ENCODE assay signal across 25 cellular contexts in genomic region chr14:64249363-64249762, GRCh38. TPM values are rescaled to one million over a fixed set of nuclear protein-coding genes. Genes with fewer than 3 reads are reported as not detected.
A peak's percentile ranks its signal among the peaks of the same experiment; 100 is the strongest.
DNase-seq lines count a peak whose midpoint lies in the region; ATAC-seq, FAIRE-seq and TF ChIP-seq lines count a peak whose summit lies in the region.
"Had no signal": no experiment of that assay in that cellular context is flagged by ENCODE, and none has a peak within 500 bp of the region (broad histone marks: within the 10 kb centered on the region; RNA-seq: fewer than 3 reads in every experiment).

No MANE protein-coding gene starts in this region.

- H3K9ac ChIP-seq in endodermal cell (ENCODE audit: extremely low read depth, low read length, poor library complexity, severe bottlenecking): no peak overlapping the region
- H3K9ac ChIP-seq: BLaER1 had no signal

- H3K9me3 Mint-ChIP-seq in endodermal cell: no peaks in the 10 kb centered on the region
- H3K9me3 Mint-ChIP-seq: CD8-positive, alpha-beta T cell; HFFc6 had no signal

- no peak overlapping the region for H3K4me3 ChIP-seq in endodermal cell (ENCODE audit: low read length)
- H3K4me3 ChIP-seq in fibroblast of the aortic adventitia (ENCODE audit: low read depth, low read length): no peak overlapping the region
- no peak overlapping the region for H3K4me3 ChIP-seq in pancreas
- H3K4me3 ChIP-seq in vagina: no peak overlapping the region
- H3K4me3 ChIP-seq: BLaER1, GM12878, HAP-1 had no signal

- no peaks in the 10 kb centered on the region for H3K4me1 Mint-ChIP-seq in endodermal cell
- H3K4me1 Mint-ChIP-seq: B cell; CD4-positive, CD25-positive, alpha-beta regulatory T cell had no signal

- no peak for FAIRE-seq in pancreas (lab: Jason Lieb, UNC)
- FAIRE-seq in HTR-8/SVneo (lab: Jason Lieb, UNC): no peak
- FAIRE-seq: A204.1, D721Med, GM12878, H54 had no signal

- intact Hi-C loops in pancreas (cut with DNase I): no loop called here
- intact Hi-C loops in vagina (cut with DNase I): no loop called here

- peak; percentile 17 for DNase-seq in COLO829 (ENCODE audit: low spot score)
- peak; percentile 3 for DNase-seq in endodermal cell
- peak; percentile 37 for DNase-seq in fibroblast of the aortic adventitia (ENCODE audit: low read depth)
- DNase-seq in pancreas: peak in 1 of 6 donors; percentile 43
- DNase-seq in OCI-M1 (lab: John Stamatoyannopoulos, UW): no peak
- DNase-seq in HTR-8/SVneo (ENCODE audit: insufficient read length, low spot score): no peak
- no peak for DNase-seq in NK-92 (lab: John Stamatoyannopoulos, UW; ENCODE audit: unreplicated experiment)
- DNase-seq in vagina (ENCODE audit: extremely low spot score in 2 of 2): no peak
- DNase-seq: CD4-positive, CD25-positive, alpha-beta regulatory T cell; CD8-positive, alpha-beta T cell; DMS 273 treated with DMSO at 0.1 percent for 48 hours; DMS79; EL; GDM1; GOT3; HFFc6 had no signal

- H3K27me3 Mint-ChIP-seq in endodermal cell (ENCODE audit: insufficient read depth): no peaks in the 10 kb centered on the region
- H3K27me3 Mint-ChIP-seq: B cell had no signal

- H3K27ac Mint-ChIP-seq in endodermal cell: no peak overlapping the region
- H3K27ac Mint-ChIP-seq: B cell; CD4-positive, CD25-positive, alpha-beta regulatory T cell; CD8-positive, alpha-beta T cell; HFFc6 had no signal

- no peaks in the 10 kb centered on the region for H3K36me3 Mint-ChIP-seq in endodermal cell (ENCODE audit: low read depth)
- H3K36me3 Mint-ChIP-seq: CD4-positive, CD25-positive, alpha-beta regulatory T cell; CD8-positive, alpha-beta T cell had no signal

- no peak for TF ChIP-seq CTCF in endodermal cell (conservative IDR thresholded peaks at IDR 0.05)
- TF ChIP-seq CTCF in fibroblast of the aortic adventitia (IDR thresholded peaks at IDR 0.05; ENCODE audit: insufficient read depth, low read length): no peak
- no peak for TF ChIP-seq CTCF in pancreas (IDR thresholded peaks at IDR 0.05)
- TF ChIP-seq CTCF in vagina (IDR thresholded peaks at IDR 0.05): no peak

- H3K4me1 ChIP-seq in endodermal cell (ENCODE audit: control insufficient read depth, insufficient read depth, low read length) (no peaks in the 10 kb centered on the region), pancreas (peaks cover 0 to 24% (median 7%) of the 10 kb centered on the region in 3 donors), vagina (no peaks in the 10 kb centered on the region)
- H3K4me1 ChIP-seq: BLaER1, HAP-1 had no signal

- no peak for TF ChIP-seq POLR2A in vagina (IDR thresholded peaks at IDR 0.05)

- 89 to 91% methylated on average over 3 to 7 of the region's 7 CpGs for WGBS in endodermal cell (ENCODE audit: insufficient coverage in 1 of 2, insufficient read length in 1 of 2), 2 experiments
- 25 to 29% methylated on average over 7 of the region's 7 CpGs for WGBS in pancreas, 2 donors

- H3K9me3 ChIP-seq in endodermal cell (ENCODE audit: control insufficient read depth, low read length) (no peaks in the 10 kb centered on the region), pancreas (no peaks in the 10 kb centered on the region), vagina (no peaks in the 10 kb centered on the region)
- H3K9me3 ChIP-seq: BLaER1, HAP-1 had no signal

- no peak overlapping the region for H3K4me3 Mint-ChIP-seq in endodermal cell
- H3K4me3 Mint-ChIP-seq: B cell; CD4-positive, CD25-positive, alpha-beta regulatory T cell; CD8-positive, alpha-beta T cell; HFFc6 had no signal

- ATAC-seq in pancreas: peak in 3 of 4 donors; percentile 60 to 82 (median 80)
- ATAC-seq: CD8-positive, alpha-beta T cell; GM12878 had no signal

- H3K36me3 ChIP-seq in endodermal cell (ENCODE audit: control insufficient read depth, insufficient read depth, low read length): no peaks in the 10 kb centered on the region
- H3K36me3 ChIP-seq in pancreas: no peaks in the 10 kb centered on the region
- no peaks in the 10 kb centered on the region for H3K36me3 ChIP-seq in vagina
- H3K36me3 ChIP-seq: BLaER1, HAP-1 had no signal

- no peaks in the 10 kb centered on the region for H3K27me3 ChIP-seq in endodermal cell (ENCODE audit: control insufficient read depth, insufficient read depth, low read length, poor library complexity, severe bottlenecking)
- H3K27me3 ChIP-seq in pancreas: no peaks in the 10 kb centered on the region
- no peaks in the 10 kb centered on the region for H3K27me3 ChIP-seq in vagina
- H3K27me3 ChIP-seq: BLaER1 had no signal

- H3K27ac ChIP-seq in endodermal cell (ENCODE audit: low read depth, low read length) (no peak overlapping the region), pancreas (peak overlapping the region in 2 of 4 donors; percentile 5 to 48), vagina (no peak overlapping the region)
- H3K27ac ChIP-seq: 22Rv1, BLaER1, C4-2B had no signal

RNA-seq across cellular contexts. Expression of gene ESR2, which starts 44.8 kb away (rescaled TPM):
- total RNA-seq in endodermal cell (under 1 TPM; 0.57 to 0.66 TPM), fibroblast of the aortic adventitia (ENCODE audit: low replicate concordance) (under 0.01 and 0.16 TPM in 2 replicates), pancreas (under 1 TPM; 0.08 to 0.78 (median 0.22) TPM), vagina (2.2 TPM)
- 0.11 TPM for polyA plus RNA-seq in endodermal cell (2013, experiment 1 of 2)
- 0.21 TPM for polyA plus RNA-seq in endodermal cell (2013, experiment 2 of 2)
- polyA plus RNA-seq in pancreas: under 1 TPM; 0.09 to 0.19 TPM
- total RNA-seq: CD4-positive, CD25-positive, alpha-beta regulatory T cell; HFFc6 had no signal

Comparison
In these comparisons a context has a peak if more than half of its experiments do, and no peak if none do; other contexts are left out.
1. DNase-seq: peak in COLO829 (single experiment), endodermal cell (single experiment) and fibroblast of the aortic adventitia (single experiment); none in OCI-M1 (single experiment), HTR-8/SVneo (single experiment), NK-92 (single experiment) and vagina (0 of 2).